8 cellular contexts compared by ENCODE assay signal in the genomic region with DNA sequence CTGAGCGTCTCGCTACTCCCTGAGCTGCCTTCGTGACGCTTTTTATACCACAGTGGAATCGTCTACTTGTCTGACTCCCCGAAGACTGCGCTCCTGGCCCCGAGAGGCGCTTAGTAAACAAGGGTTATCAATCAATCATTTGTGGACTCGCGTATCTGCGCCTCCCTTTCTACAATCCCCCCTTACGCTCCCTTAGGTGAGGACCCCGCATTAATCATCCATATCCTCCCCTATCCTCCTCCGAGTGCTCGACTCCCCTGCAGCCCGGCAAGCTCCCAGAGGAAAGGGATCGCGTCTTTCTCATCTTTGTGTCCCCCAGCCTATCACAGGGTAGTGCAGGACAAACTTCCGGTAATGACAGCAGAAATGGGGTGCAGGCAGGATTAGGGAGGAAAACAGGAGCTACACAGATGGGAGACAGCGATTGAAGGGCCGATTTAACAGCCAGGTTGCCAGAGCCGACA. TPM values are rescaled to one million over a fixed set of nuclear protein-coding genes. Genes with fewer than 3 reads are reported as not detected.
DNase-seq lines count a peak whose midpoint lies in the region; ATAC-seq and TF ChIP-seq lines count a peak whose summit lies in the region.

No MANE protein-coding gene starts in this region.

- no peak for TF ChIP-seq CTCF in GM13976 (IDR thresholded peaks at IDR 0.05; ENCODE audit: borderline replicate concordance, control extremely low read depth, extremely low read depth, insufficient read depth, missing control alignments)
- no peak for TF ChIP-seq CTCF in PC-3 (conservative IDR thresholded peaks at IDR 0.05; ENCODE audit: low read depth, low read length)
- TF ChIP-seq CTCF in hepatocyte (IDR thresholded peaks at IDR 0.05; ENCODE audit: poor library complexity) = no peak
- TF ChIP-seq CTCF in sigmoid colon (IDR thresholded peaks at IDR 0.05) = no peak

- peak overlapping the region; percentile 70 for H3K9ac ChIP-seq in PC-3 (ENCODE audit: low read length)

- no peaks in the 10 kb centered on the region for H3F3A ChIP-seq in PC-3 (ENCODE audit: low read length, unreplicated experiment)

- H3K36me3 ChIP-seq in PC-3 (ENCODE audit: low read depth, low read length) (no peaks in the 10 kb centered on the region), hepatocyte (replicated peaks; ENCODE audit: insufficient read depth, low read depth) (no peaks in the 10 kb centered on the region), sigmoid colon (no peaks in the 10 kb centered on the region)

- H3K9me2 ChIP-seq in PC-3 (replicated peaks; ENCODE audit: low read length) (no peaks in the 10 kb centered on the region), hepatocyte (replicated peaks; ENCODE audit: insufficient read depth) (no peaks in the 10 kb centered on the region)

- H3K79me2 ChIP-seq in PC-3 (ENCODE audit: low read length) (peaks cover 52% of the 10 kb centered on the region), hepatocyte (peaks cover 54% of the 10 kb centered on the region)

- DNase-seq in AML-193 (lab: John Stamatoyannopoulos, UW) (peak; percentile 20 to 33), GM13976 (ENCODE audit: low spot score) (peak; percentile 60), PC-3 (no peak), hepatocyte (ENCODE audit: low spot score) (peak; percentile 68), sigmoid colon (no peak)

- POLR2A ChIA-PET in PC-3 (lab: Charles Lee; ENCODE audit: unreplicated experiment) = interaction anchor here (0.7 kb wide), 1 partner anchor 31 kb away, joined by 3 read pairs; no protein-coding TSS in a partner anchor

- peak overlapping the region; percentile 90 for H3K4me2 ChIP-seq in PC-3 (ENCODE audit: low read length)
- H3K4me2 ChIP-seq in hepatocyte = peak overlapping the region; percentile 91

- ATAC-seq in HG03097 (IDR thresholded peaks at IDR 0.05; ENCODE audit: low FRiP score, unreplicated experiment) (peak; percentile 15), PC-3 (peak; percentile 25), GM18873 (IDR thresholded peaks at IDR 0.05; ENCODE audit: low FRiP score, unreplicated experiment) (no peak)

- TSS peak; percentile 16 for BruUV-seq in PC-3 (replicated peaks; lab: Mats Ljungman, UMichigan)

- peak overlapping the region; percentile 38; the same call in 1 of the 2 replicates for H3K27ac ChIP-seq in PC-3 (ENCODE audit: low read length)
- peak overlapping the region; percentile 85 for H3K27ac ChIP-seq in angular gyrus (ENCODE audit: low read depth, low read length)
- H3K27ac ChIP-seq in hepatocyte = peak overlapping the region; percentile 94
- peak overlapping the region; percentile 96 to 98 (median 97) for H3K27ac ChIP-seq in sigmoid colon

- in situ Hi-C loops in GM13976 (cut with MboI; ENCODE audit: low sequenced_read_pairs, unreplicated experiment) = no loop called here

- peaks cover 26% of the 10 kb centered on the region for H3K4me1 ChIP-seq in PC-3 (ENCODE audit: insufficient read depth, low read length)
- peaks cover 24% of the 10 kb centered on the region for H3K4me1 ChIP-seq in hepatocyte (ENCODE audit: insufficient read depth)
- H3K4me1 ChIP-seq in sigmoid colon = peaks cover 0 to 59% (median 52%) of the 10 kb centered on the region in 4 donors

- H3K9me3 ChIP-seq in PC-3 (ENCODE audit: low read length) = no peaks in the 10 kb centered on the region
- no peaks in the 10 kb centered on the region for H3K9me3 ChIP-seq in hepatocyte (ENCODE audit: low read depth)
- H3K9me3 ChIP-seq in sigmoid colon = no peaks in the 10 kb centered on the region

- H2AFZ ChIP-seq in PC-3 (ENCODE audit: low read length) (peak overlapping the region; percentile 73), hepatocyte (peak overlapping the region; percentile 27)

- WGBS in hepatocyte (ENCODE audit: low lambda C conversion rate, missing lambda C conversion rate) = 1% methylated on average over 23 of the region's 23 CpGs
- 0% methylated on average over 23 of the region's 23 CpGs for WGBS in sigmoid colon, 2 donors

- no peak for TF ChIP-seq EP300 in sigmoid colon (IDR thresholded peaks at IDR 0.05)

- no peaks in the 10 kb centered on the region for H3K27me3 ChIP-seq in PC-3 (ENCODE audit: low read length)
- no peaks in the 10 kb centered on the region for H3K27me3 ChIP-seq in hepatocyte
- no peaks in the 10 kb centered on the region for H3K27me3 ChIP-seq in sigmoid colon

- H3K4me3 ChIP-seq in PC-3 (ENCODE audit: low read length) = peak overlapping the region; percentile 93
- peak overlapping the region; percentile 81 for H3K4me3 ChIP-seq in hepatocyte
- H3K4me3 ChIP-seq in sigmoid colon = peak overlapping the region; percentile 87 to 93 (median 90)

- CTCF ChIA-PET in PC-3 (lab: Charles Lee) = interaction anchor here (0.5 kb wide), 1 partner anchor 436 kb away, joined by 7 read pairs; no protein-coding TSS in a partner anchor

- intact Hi-C loops in PC-3 (cut with micrococcal nuclease) (loop anchor here (2.0 to 10.0 kb wide), 4 partner anchors 36 to 188 kb away; partner anchors contain the start of genes IFT25 and LRRC42), sigmoid colon (cut with DNase I) (loop anchor here (2.0 to 5.0 kb wide), 5 partner anchors 102 to 354 kb away; partner anchors contain the start of genes NDC1 and SSBP3)

- H4K20me1 ChIP-seq in PC-3 (ENCODE audit: low read length) (no peaks in the 10 kb centered on the region), hepatocyte (ENCODE audit: insufficient read depth, poor library complexity, severe bottlenecking) (peaks cover 36% of the 10 kb centered on the region)

- no peak for TF ChIP-seq POLR2A in sigmoid colon (IDR thresholded peaks at IDR 0.05)

RNA-seq across cellular contexts. Expression of gene TMEM59, which starts 0.5 kb away (rescaled TPM):
- total RNA-seq in PC-3 (2014; rRNA removed) (71.5 and 133 TPM in 2 replicates), hepatocyte (708 and 714 TPM in 2 replicates), sigmoid colon (100 to 1,000 TPM; 114 to 299 (median 237) TPM)
- polyA plus RNA-seq in hepatocyte (1,181 and 1,185 TPM in 2 replicates), sigmoid colon (100 to 1,000 TPM; 160 to 268 (median 187) TPM)

RNA-seq across cellular contexts. Expression of gene TCEANC2, which starts 0.9 kb away (rescaled TPM):
- total RNA-seq in PC-3 (2014; rRNA removed) = 4.2 and 7.7 TPM in 2 replicates
- total RNA-seq in hepatocyte = 2.5 and 3.0 TPM in 2 replicates
- polyA plus RNA-seq in hepatocyte = 3.2 and 3.4 TPM in 2 replicates
- 1 to 10 TPM; 6.1 to 6.9 (median 6.6) TPM for total RNA-seq in sigmoid colon
- polyA plus RNA-seq in sigmoid colon = 1 to 10 TPM; 1.8 to 3.6 (median 2.3) TPM

RNA-seq across cellular contexts. Expression of gene LDLRAD1, which starts 34.5 kb away (rescaled TPM):
- total RNA-seq in PC-3 (2014; rRNA removed) = not detected in 2 replicates
- total RNA-seq in hepatocyte = 0.28 and 1.7 TPM in 2 replicates
- 0.13 and 0.82 TPM in 2 replicates for polyA plus RNA-seq in hepatocyte
- total RNA-seq in sigmoid colon = not detected
- polyA plus RNA-seq in sigmoid colon = not detected

Comparison
In these comparisons a context has a peak if more than half of its experiments do, and no peak if none do; other contexts are left out.
1. DNase-seq: peak in AML-193 (2 of 2), GM13976 (single experiment) and hepatocyte (single experiment); none in PC-3 (single experiment) and sigmoid colon (single experiment).
2. H3K27ac ChIP-seq: peak in every context shown above with its lines; median percentile 97 in sigmoid colon; 94 in hepatocyte; 85 in angular gyrus; 38 in PC-3.
3. Peak in every context shown above with its lines, with median percentiles within 50 percentile points of each other: H3K4me3 ChIP-seq.